8 cellular contexts compared by ENCODE assay signal in the genomic region with DNA sequence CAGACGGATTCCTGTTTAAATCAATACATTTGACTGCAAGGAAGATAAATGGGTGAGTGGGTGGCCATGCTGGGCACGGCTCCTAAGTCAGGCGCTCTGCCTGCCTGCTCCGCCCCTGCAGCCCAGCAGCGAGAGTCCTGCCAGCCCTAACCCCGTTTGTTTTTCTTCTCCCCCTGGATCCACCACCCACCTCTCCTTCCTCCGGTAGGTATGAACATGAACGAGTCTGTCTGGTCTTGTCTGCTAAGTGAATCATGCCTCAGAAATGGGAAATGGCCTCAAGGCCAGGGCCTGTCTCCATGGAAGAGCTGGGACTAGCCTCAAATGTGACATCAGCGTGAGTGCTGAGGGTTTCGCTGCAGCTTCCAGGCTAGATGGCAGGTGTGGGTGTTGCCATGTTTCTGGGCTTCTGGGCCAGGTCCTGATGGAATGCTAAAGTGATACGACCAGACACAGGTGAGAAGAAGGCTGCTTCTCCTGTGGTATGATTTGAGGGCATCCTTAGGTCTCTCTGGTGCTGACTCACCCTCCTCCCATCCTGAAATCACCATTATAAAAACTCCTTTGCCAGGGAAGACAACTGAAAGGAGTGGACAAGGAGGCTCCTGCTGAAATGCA. TPM values are rescaled to one million over a fixed set of nuclear protein-coding genes. Genes with fewer than 3 reads are reported as not detected.
DNase-seq lines count a peak whose midpoint lies in the region; ATAC-seq, FAIRE-seq and TF ChIP-seq lines count a peak whose summit lies in the region.

No MANE protein-coding gene starts in this region.

- TF ChIP-seq CTCF in brain microvascular endothelial cell (IDR thresholded peaks at IDR 0.05; ENCODE audit: low read depth, low read length, missing control alignments) (no peak), keratinocyte (optimal IDR thresholded peaks at IDR 0.05 in 1 of 3, IDR thresholded peaks at IDR 0.05 in 1 of 3, conservative IDR thresholded peaks at IDR 0.05 in 1 of 3; ENCODE audit: extremely low read depth in 1 of 3, insufficient read depth in 2 of 3, low read length in 3 of 3) (no peak), suprapubic skin (IDR thresholded peaks at IDR 0.05) (no peak), CD14-positive monocyte (IDR thresholded peaks at IDR 0.05) (no peak)

- H4K20me1 ChIP-seq in keratinocyte (ENCODE audit: control insufficient read depth, extremely low read depth, insufficient read depth, low read length) = no peaks in the 10 kb centered on the region

- H3K4me2 ChIP-seq in keratinocyte (ENCODE audit: control insufficient read depth, extremely low read depth, insufficient read depth, low read depth, low read length) = peak overlapping the region; percentile 79

- no peak overlapping the region for H3K27ac Mint-ChIP-seq in natural killer cell treated with Interleukin-12 subunit alpha and Interleukin-12 subunit beta and Interleukin-15 and Interleukin-18, amount 100 ng/mL, for 72 hours
- H3K27ac Mint-ChIP-seq in CD14-positive monocyte = peak overlapping the region in 2 of 7 donors; percentile 13 to 27

- H3K4me3 Mint-ChIP-seq in natural killer cell treated with Interleukin-12 subunit alpha and Interleukin-12 subunit beta and Interleukin-15 and Interleukin-18, amount 100 ng/mL, for 72 hours = no peak overlapping the region
- no peak overlapping the region for H3K4me3 Mint-ChIP-seq in CD14-positive monocyte

- DNase-seq in brain microvascular endothelial cell (peak; percentile 76), keratinocyte (ENCODE audit: low read depth, low spot score) (peak; percentile 100), suprapubic skin (ENCODE audit: low spot score in 2 of 2) (peak in 1 of 2 donors; percentile 70), CD14-positive monocyte (ENCODE audit: low spot score) (no peak)
- no peak for DNase-seq in natural killer cell treated with Interleukin-12 subunit alpha and Interleukin-12 subunit beta and Interleukin-15 and Interleukin-18, amount 100 ng/mL, for 72 hours (ENCODE audit: low spot score)
- no peak for DNase-seq in activated CD8-positive, alpha-beta memory T cell treated with anti-CD3 and anti-CD28 coated beads, Interleukin-2, amount 50 U/mL, for 4 hours

- in situ Hi-C loops in brain microvascular endothelial cell (cut with HindIII; ENCODE audit: low pct_ligation_motif_present, low sequenced_read_pairs) = no loop called here

- no peaks in the 10 kb centered on the region for H3K79me2 ChIP-seq in keratinocyte (ENCODE audit: control insufficient read depth, insufficient read depth, low read length)

- H3K36me3 Mint-ChIP-seq in natural killer cell treated with Interleukin-12 subunit alpha and Interleukin-12 subunit beta and Interleukin-15 and Interleukin-18, amount 100 ng/mL, for 72 hours = no peaks in the 10 kb centered on the region
- no peaks in the 10 kb centered on the region for H3K36me3 Mint-ChIP-seq in CD14-positive monocyte

- dilution Hi-C loops in keratinocyte (cut with MboI; ENCODE audit: extremely low pct_ligation_motif_present, low sequenced_read_pairs) = no loop called here

- H3K9me1 ChIP-seq in keratinocyte (ENCODE audit: control insufficient read depth, extremely low read depth, insufficient read depth, low read length) = no peaks in the 10 kb centered on the region

- H3K4me3 ChIP-seq in HUES48 (ENCODE audit: low read depth, low read length) (no peak overlapping the region), brain microvascular endothelial cell (ENCODE audit: low read depth, low read length) (no peak overlapping the region), keratinocyte (ENCODE audit: control insufficient read depth in 2 of 3, extremely low read depth in 1 of 3, insufficient read depth in 2 of 3, low read depth in 1 of 3, low read length in 3 of 3) (peak overlapping the region in 2 of 3 experiments; percentile 16 to 34), suprapubic skin (no peak overlapping the region)

- peak; percentile 100 for FAIRE-seq in keratinocyte (lab: Jason Lieb, UNC)

- H3K9me3 Mint-ChIP-seq in natural killer cell treated with Interleukin-12 subunit alpha and Interleukin-12 subunit beta and Interleukin-15 and Interleukin-18, amount 100 ng/mL, for 72 hours = no peaks in the 10 kb centered on the region
- H3K9me3 Mint-ChIP-seq in CD14-positive monocyte = no peaks in the 10 kb centered on the region

- H3K27me3 ChIP-seq in HUES48 (ENCODE audit: control insufficient read depth, insufficient read depth, low read length) (no peaks in the 10 kb centered on the region), brain microvascular endothelial cell (replicated peaks) (no peaks in the 10 kb centered on the region), keratinocyte (ENCODE audit: control insufficient read depth, extremely low read depth, insufficient read depth, low read length) (no peaks in the 10 kb centered on the region), suprapubic skin (no peaks in the 10 kb centered on the region)

- peaks cover 24% of the 10 kb centered on the region for H3K4me1 ChIP-seq in HUES48 (ENCODE audit: control insufficient read depth, insufficient read depth, low read length)
- peaks cover 54% of the 10 kb centered on the region for H3K4me1 ChIP-seq in keratinocyte (ENCODE audit: control insufficient read depth, extremely low read depth, insufficient read depth, low read length)
- peaks cover 73% of the 10 kb centered on the region for H3K4me1 ChIP-seq in suprapubic skin

- no peak for TF ChIP-seq EP300 in suprapubic skin (IDR thresholded peaks at IDR 0.05)

- no peaks in the 10 kb centered on the region for H3K36me3 ChIP-seq in HUES48 (ENCODE audit: control insufficient read depth, insufficient read depth, low read length)
- no peaks in the 10 kb centered on the region for H3K36me3 ChIP-seq in brain microvascular endothelial cell (replicated peaks)
- H3K36me3 ChIP-seq in keratinocyte (ENCODE audit: control insufficient read depth in 2 of 2, extremely low read depth in 1 of 2, insufficient read depth in 2 of 2, low read length in 2 of 2) = no peaks in the 10 kb centered on the region
- H3K36me3 ChIP-seq in suprapubic skin = no peaks in the 10 kb centered on the region

- H3K27ac ChIP-seq in HUES48 (ENCODE audit: low read depth, low read length) (peak overlapping the region; percentile 5), brain microvascular endothelial cell (peak overlapping the region; percentile 79), keratinocyte (ENCODE audit: control insufficient read depth, insufficient read depth, low read length) (peak overlapping the region; percentile 96), suprapubic skin (peak overlapping the region; percentile 98)

- H2AFZ ChIP-seq in keratinocyte (ENCODE audit: control insufficient read depth, low read length) = no peak overlapping the region

- H3K9me3 ChIP-seq in HUES48 (ENCODE audit: control insufficient read depth, insufficient read depth, low read length) (no peaks in the 10 kb centered on the region), keratinocyte (ENCODE audit: control insufficient read depth, low read depth, low read length) (no peaks in the 10 kb centered on the region), suprapubic skin (no peaks in the 10 kb centered on the region)

- no peak for ATAC-seq in activated CD4-positive, CD25-positive, alpha-beta regulatory T cell treated with anti-CD3 and anti-CD28 coated beads, Interleukin-2, amount 50 U/mL, for 24 hours
- no peak for ATAC-seq in natural killer cell treated with Interleukin-12 subunit alpha and Interleukin-12 subunit beta and Interleukin-15 and Interleukin-18, amount 100 ng/mL, for 72 hours

- H3K27me3 Mint-ChIP-seq in natural killer cell treated with Interleukin-12 subunit alpha and Interleukin-12 subunit beta and Interleukin-15 and Interleukin-18, amount 100 ng/mL, for 72 hours = peaks cover 0 to 17% of the 10 kb centered on the region in 2 donors
- H3K27me3 Mint-ChIP-seq in CD14-positive monocyte (ENCODE audit: low read depth in 3 of 3) = peaks cover 0 to 7% (median 4%) of the 10 kb centered on the region in 3 donors

- 15% methylated on average over 11 of the region's 11 CpGs for WGBS in suprapubic skin

- intact Hi-C loops in CD14-positive monocyte (cut with micrococcal nuclease) = no loop called here

- TF ChIP-seq POLR2A in suprapubic skin (IDR thresholded peaks at IDR 0.05) = no peak

- H3K9ac ChIP-seq in HUES48 (ENCODE audit: low read depth, low read length) (0 out of 2 replicates have a peak overlapping the region, but pooled peaks have one; percentile 20), keratinocyte (ENCODE audit: control insufficient read depth, extremely low read depth, insufficient read depth, low read length) (peak overlapping the region; percentile 71)

- peaks cover 8 to 9% of the 10 kb centered on the region in 2 donors for H3K4me1 Mint-ChIP-seq in natural killer cell treated with Interleukin-12 subunit alpha and Interleukin-12 subunit beta and Interleukin-15 and Interleukin-18, amount 100 ng/mL, for 72 hours (ENCODE audit: low read depth in 2 of 2)
- H3K4me1 Mint-ChIP-seq in CD14-positive monocyte = peaks cover 10% of the 10 kb centered on the region

RNA-seq across cellular contexts. Expression of a gene that starts 5.6 kb away (rescaled TPM):
- polyA plus RNA-seq in keratinocyte (52.5 to 153 TPM (median 92.6 TPM) in 3 replicates), CD14-positive monocyte (10 to 100 TPM; 26.0 to 26.4 TPM)
- polyA plus RNA-seq in keratinocyte (2011; ENCODE audit: low read depth) = 36.9 TPM
- polyA plus RNA-seq in keratinocyte (2011; cell fraction: cytosol; rRNA removed) = 32.6 and 67.4 TPM in 2 replicates
- 73.6 and 78.6 TPM in 2 replicates for polyA plus RNA-seq in keratinocyte (2011; cell fraction: nucleus; rRNA removed)
- 29.3 and 55.3 TPM in 2 replicates for polyA plus RNA-seq in keratinocyte (2012; ENCODE audit: low replicate concordance)
- 141 to 498 TPM (median 410 TPM) in 3 replicates for polyA minus RNA-seq in keratinocyte
- polyA minus RNA-seq in keratinocyte (2011; cell fraction: cytosol; rRNA and poly(A)+ RNA removed) = 115 TPM
- polyA minus RNA-seq in keratinocyte (2011; cell fraction: nucleus; rRNA and poly(A)+ RNA removed) = 108 and 265 TPM in 2 replicates
- total RNA-seq in suprapubic skin = 10 to 100 TPM; 56.3 to 89.6 (median 63.8) TPM
- 10 to 100 TPM; 47.9 to 49.7 TPM for total RNA-seq in natural killer cell treated with Interleukin-12 subunit alpha and Interleukin-12 subunit beta and Interleukin-15 and Interleukin-18, amount 100 ng/mL, for 72 hours

RNA-seq across cellular contexts. Expression of a gene that starts 42.4 kb away (rescaled TPM):
- polyA plus RNA-seq in keratinocyte (26.7 to 36.3 TPM (median 33.0 TPM) in 3 replicates), CD14-positive monocyte (1 to 10 TPM; 3.4 to 4.2 TPM)
- polyA plus RNA-seq in keratinocyte (2011; ENCODE audit: low read depth) = 2.1 TPM
- 24.3 and 28.5 TPM in 2 replicates for polyA plus RNA-seq in keratinocyte (2011; cell fraction: cytosol; rRNA removed)
- 32.5 and 39.6 TPM in 2 replicates for polyA plus RNA-seq in keratinocyte (2011; cell fraction: nucleus; rRNA removed)
- polyA plus RNA-seq in keratinocyte (2012; ENCODE audit: low replicate concordance) = 9.9 and 25.7 TPM in 2 replicates
- polyA minus RNA-seq in keratinocyte = 71.0 to 78.4 TPM (median 78.2 TPM) in 3 replicates
- polyA minus RNA-seq in keratinocyte (2011; cell fraction: cytosol; rRNA and poly(A)+ RNA removed) = 29.2 TPM
- polyA minus RNA-seq in keratinocyte (2011; cell fraction: nucleus; rRNA and poly(A)+ RNA removed) = 20.3 and 20.9 TPM in 2 replicates
- 10 to 100 TPM; 20.3 to 38.1 (median 27.9) TPM for total RNA-seq in suprapubic skin
- 100 to 1,000 TPM in 1 of 2 donors, 10 to 100 TPM in 1; 41.5 to 129 TPM for total RNA-seq in natural killer cell treated with Interleukin-12 subunit alpha and Interleukin-12 subunit beta and Interleukin-15 and Interleukin-18, amount 100 ng/mL, for 72 hours

Comparison
In these comparisons a context has a peak if more than half of its experiments do, and no peak if none do; other contexts are left out.
1. H3K27ac ChIP-seq: peak in every context shown above with its lines; median percentile 98 in suprapubic skin; 96 in keratinocyte; 79 in brain microvascular endothelial cell; 5 in HUES48.
2. H3K4me3 ChIP-seq: peak in keratinocyte (2 of 3); none in HUES48 (single experiment), brain microvascular endothelial cell (single experiment) and suprapubic skin (single experiment).
3. DNase-seq: peak in brain microvascular endothelial cell (single experiment) and keratinocyte (single experiment); none in natural killer cell treated with Interleukin-12 subunit alpha and Interleukin-12 subunit beta and Interleukin-15 and Interleukin-18, amount 100 ng/mL, for 72 hours (single experiment), CD14-positive monocyte (single experiment) and activated CD8-positive, alpha-beta memory T cell treated with anti-CD3 and anti-CD28 coated beads, Interleukin-2, amount 50 U/mL, for 4 hours (single experiment).